In the genomic region with DNA sequence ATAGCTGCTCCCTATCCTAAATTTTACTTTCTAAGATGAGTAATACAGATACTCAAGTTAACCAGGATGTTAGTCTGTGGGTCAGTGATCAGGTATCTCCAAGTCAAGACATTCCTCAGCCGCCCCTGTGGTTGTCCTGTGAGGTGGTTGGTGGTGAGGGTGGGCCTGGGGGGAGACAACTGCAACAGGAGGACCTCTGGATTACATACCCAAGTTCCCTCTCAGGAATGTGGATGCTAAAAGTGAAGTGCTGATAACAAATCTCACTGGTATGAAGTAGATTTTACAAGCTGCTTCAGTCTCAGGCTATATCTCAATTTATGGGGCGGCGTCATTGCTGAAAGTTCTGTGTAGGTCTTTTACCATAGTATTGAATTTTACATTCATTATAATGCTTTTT, we compare ENCODE assay signal across 20 cellular contexts. TPM values are rescaled to one million over a fixed set of nuclear protein-coding genes. Genes with fewer than 3 reads are reported as not detected.
DNase-seq lines count a peak whose midpoint lies in the region; TF ChIP-seq lines count a peak whose summit lies in the region.
"Had no signal": no experiment of that assay in that cellular context is flagged by ENCODE, and none has a peak within 500 bp of the region (broad histone marks: within the 10 kb centered on the region; RNA-seq: fewer than 3 reads in every experiment).

No MANE protein-coding gene starts in this region.

- H3K9me3 Mint-ChIP-seq in endodermal cell (no peaks in the 10 kb centered on the region), mesothelial cell of epicardium (no peaks in the 10 kb centered on the region)
- no peaks in the 10 kb centered on the region for H3K9me3 Mint-ChIP-seq in activated naive CD8-positive, alpha-beta T cell treated with anti-CD3 and anti-CD28 coated beads for 36 hours

- in situ Hi-C loops in brain microvascular endothelial cell (cut with HindIII; ENCODE audit: low pct_ligation_motif_present, low sequenced_read_pairs): no loop called here

- TF ChIP-seq CTCF in endodermal cell (conservative IDR thresholded peaks at IDR 0.05): no peak
- no peak for TF ChIP-seq CTCF in mesothelial cell of epicardium (IDR thresholded peaks at IDR 0.05; ENCODE audit: unreplicated experiment)
- TF ChIP-seq CTCF in brain microvascular endothelial cell (IDR thresholded peaks at IDR 0.05; ENCODE audit: low read depth, low read length, missing control alignments): no peak

- H3K36me3 ChIP-seq in endodermal cell (ENCODE audit: control insufficient read depth, insufficient read depth, low read length) (no peaks in the 10 kb centered on the region), brain microvascular endothelial cell (replicated peaks) (no peaks in the 10 kb centered on the region)
- H3K36me3 ChIP-seq: HAP-1, MG63 had no signal

- no peak overlapping the region for H3K4me3 ChIP-seq in endodermal cell (ENCODE audit: low read length)
- H3K4me3 ChIP-seq in brain microvascular endothelial cell (ENCODE audit: low read depth, low read length): no peak overlapping the region
- H3K4me3 ChIP-seq: HAP-1, MG63 had no signal

- H3K27ac ChIP-seq in endodermal cell (ENCODE audit: low read depth, low read length) (no peak overlapping the region), brain microvascular endothelial cell (no peak overlapping the region)
- H3K27ac ChIP-seq: C4-2B, HL-60 had no signal

- H3K4me1 Mint-ChIP-seq in endodermal cell (peaks cover 12% of the 10 kb centered on the region), mesothelial cell of epicardium (peaks cover 30% of the 10 kb centered on the region)
- H3K4me1 Mint-ChIP-seq in activated naive CD8-positive, alpha-beta T cell treated with anti-CD3 and anti-CD28 coated beads for 36 hours: no peaks in the 10 kb centered on the region

- no peak overlapping the region for H3K4me3 Mint-ChIP-seq in endodermal cell
- no peak overlapping the region for H3K4me3 Mint-ChIP-seq in mesothelial cell of epicardium
- no peak overlapping the region for H3K4me3 Mint-ChIP-seq in activated naive CD8-positive, alpha-beta T cell treated with anti-CD3 and anti-CD28 coated beads for 36 hours

- DNase-seq in ELF-1 (ENCODE audit: low read depth, low spot score) (peak; percentile 82), M059J (ENCODE audit: low read depth) (peak; percentile 56), endodermal cell (peak; percentile 83), mesothelial cell of epicardium (ENCODE audit: low spot score in 2 of 2, unreplicated experiment in 2 of 2) (no peak), GM19238 (ENCODE audit: insufficient read length, low spot score) (no peak), brain microvascular endothelial cell (no peak), dedifferentiated amniotic fluid mesenchymal stem cell (ENCODE audit: extremely low spot score) (no peak)
- DNase-seq in activated naive CD8-positive, alpha-beta T cell treated with anti-CD3 and anti-CD28 coated beads for 36 hours: no peak
- DNase-seq: DMS153, EL, KBM-7, MG63, NCI-H1092 treated with DMSO at 0.1 percent for 48 hours, NCI-H1694, NCI-H446 treated with DMSO at 0.1 percent for 48 hours, NCI-H774, Right ventricle myocardium superior had no signal

- 80% methylated on average over 2 of the region's 3 CpGs; no CpG with 5 or more reads in 1 of the 2 experiments for WGBS in endodermal cell (ENCODE audit: insufficient coverage in 1 of 2, insufficient read length in 1 of 2), 2 experiments

- H3K27ac Mint-ChIP-seq in endodermal cell: peak overlapping the region; percentile 80
- peak overlapping the region; percentile 87 for H3K27ac Mint-ChIP-seq in mesothelial cell of epicardium
- H3K27ac Mint-ChIP-seq in activated naive CD8-positive, alpha-beta T cell treated with anti-CD3 and anti-CD28 coated beads for 36 hours: no peak overlapping the region

- H3K27me3 Mint-ChIP-seq in endodermal cell (ENCODE audit: insufficient read depth) (no peaks in the 10 kb centered on the region), mesothelial cell of epicardium (ENCODE audit: low read depth) (no peaks in the 10 kb centered on the region)
- H3K27me3 Mint-ChIP-seq in activated naive CD8-positive, alpha-beta T cell treated with anti-CD3 and anti-CD28 coated beads for 36 hours: peaks cover 32% of the 10 kb centered on the region

- no peaks in the 10 kb centered on the region for H3K9me3 ChIP-seq in endodermal cell (ENCODE audit: control insufficient read depth, low read length)
- H3K9me3 ChIP-seq: HAP-1, MG63 had no signal

- no peaks in the 10 kb centered on the region for H3K27me3 ChIP-seq in endodermal cell (ENCODE audit: control insufficient read depth, insufficient read depth, low read length, poor library complexity, severe bottlenecking)
- H3K27me3 ChIP-seq in brain microvascular endothelial cell (replicated peaks): no peaks in the 10 kb centered on the region
- H3K27me3 ChIP-seq: MG63 had no signal

- peaks cover 3% of the 10 kb centered on the region for H3K4me1 ChIP-seq in endodermal cell (ENCODE audit: control insufficient read depth, insufficient read depth, low read length)
- H3K4me1 ChIP-seq: HAP-1 had no signal

- H3K36me3 Mint-ChIP-seq in endodermal cell (ENCODE audit: low read depth): no peaks in the 10 kb centered on the region
- peaks cover 18% of the 10 kb centered on the region for H3K36me3 Mint-ChIP-seq in mesothelial cell of epicardium
- no peaks in the 10 kb centered on the region for H3K36me3 Mint-ChIP-seq in activated naive CD8-positive, alpha-beta T cell treated with anti-CD3 and anti-CD28 coated beads for 36 hours

- H3K9ac ChIP-seq in endodermal cell (ENCODE audit: extremely low read depth, low read length, poor library complexity, severe bottlenecking): no peak overlapping the region

RNA-seq across cellular contexts. Expression of a gene that starts 38.3 kb away (rescaled TPM):
- 17.0 and 27.2 TPM in 2 replicates for total RNA-seq in M059J (2014; rRNA removed; shearing (Covaris generic))
- total RNA-seq in endodermal cell: 1 to 10 TPM; 2.6 to 4.2 TPM
- polyA plus RNA-seq in endodermal cell (2013, experiment 1 of 2): 20.5 TPM
- polyA plus RNA-seq in endodermal cell (2013, experiment 2 of 2): 16.9 TPM
- total RNA-seq in mesothelial cell of epicardium: 55.0 to 59.4 TPM (median 56.3 TPM) in 3 replicates
- under 1 TPM; 0.42 to 0.85 TPM for total RNA-seq in activated naive CD8-positive, alpha-beta T cell treated with anti-CD3 and anti-CD28 coated beads for 36 hours

Comparison
In these comparisons a context has a peak if more than half of its experiments do, and no peak if none do; other contexts are left out.
1. DNase-seq: peak in ELF-1 (single experiment), M059J (single experiment) and endodermal cell (single experiment); none in mesothelial cell of epicardium (0 of 2), activated naive CD8-positive, alpha-beta T cell treated with anti-CD3 and anti-CD28 coated beads for 36 hours (single experiment), GM19238 (single experiment), brain microvascular endothelial cell (single experiment) and dedifferentiated amniotic fluid mesenchymal stem cell (single experiment).